2 cellular contexts compared by ENCODE assay signal in the genomic region with DNA sequence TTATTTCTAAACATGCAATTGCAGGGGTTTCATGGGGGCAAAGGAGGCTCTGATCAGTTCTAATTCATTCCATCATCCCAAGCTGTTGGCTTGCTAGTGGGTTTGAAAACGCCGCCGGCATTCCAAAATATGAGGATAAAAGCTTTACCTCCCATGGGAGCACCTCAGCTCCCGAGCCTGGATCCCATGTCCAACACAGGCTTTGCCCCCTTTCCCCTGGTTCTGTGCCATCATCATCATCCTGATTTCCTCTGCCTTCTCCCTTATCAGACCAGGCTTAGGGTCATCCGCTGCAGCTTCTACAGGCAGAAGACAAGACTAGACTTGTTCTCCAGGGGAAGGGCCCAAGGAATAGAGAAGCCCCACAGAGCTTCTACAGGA.
TF ChIP-seq lines count a peak whose summit lies in the region.

No MANE protein-coding gene starts in this region.

TF ChIP-seq in HEK293, 187 proteins besides CTCF, POLR2A, EP300 and RAD21 (continued from another document):
- 0 out of 2 replicates have a peak, but pooled peaks have one; percentile 15 for TF ChIP-seq ZIC2 (tag by site-specific recombination; IDR thresholded peaks at IDR 0.05)
TF ChIP-seq in HEK293: peak in this region for 2.

TF ChIP-seq in K562, 482 proteins besides CTCF, POLR2A, EP300 and RAD21 (continued from another document):
- TF ChIP-seq, protein P1, sequence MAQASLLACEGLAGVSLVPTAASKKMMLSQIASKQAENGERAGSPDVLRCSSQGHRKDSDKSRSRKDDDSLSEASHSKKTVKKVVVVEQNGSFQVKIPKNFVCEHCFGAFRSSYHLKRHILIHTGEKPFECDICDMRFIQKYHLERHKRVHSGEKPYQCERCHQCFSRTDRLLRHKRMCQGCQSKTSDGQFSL (CRISPR knock-in tag; IDR thresholded peaks at IDR 0.05), result 0 out of 2 replicates have a peak, but pooled peaks have one; percentile 32
- TF ChIP-seq, protein P1 (tag; IDR thresholded peaks at IDR 0.05), result no peak
- no peak for TF ChIP-seq TCF3 (CRISPR knock-in tag; IDR thresholded peaks at IDR 0.05)
- no peak for TF ChIP-seq NR2C1 (IDR thresholded peaks at IDR 0.05)
- peak; percentile 44; the same call in 1 of the 2 replicates for TF ChIP-seq NR2C1 (tag; IDR thresholded peaks at IDR 0.05)
- no peak for TF ChIP-seq POLR2G (IDR thresholded peaks at IDR 0.05; ENCODE audit: low read depth, low read length)
- TF ChIP-seq NEUROD1 (IDR thresholded peaks at IDR 0.05; ENCODE audit: borderline replicate concordance, low read depth, low read length, partially characterized antibody), result no peak
- TF ChIP-seq RFX1 (IDR thresholded peaks at IDR 0.05), result no peak
- no peak for TF ChIP-seq LARP7 (IDR thresholded peaks at IDR 0.05)
- TF ChIP-seq, protein P2, sequence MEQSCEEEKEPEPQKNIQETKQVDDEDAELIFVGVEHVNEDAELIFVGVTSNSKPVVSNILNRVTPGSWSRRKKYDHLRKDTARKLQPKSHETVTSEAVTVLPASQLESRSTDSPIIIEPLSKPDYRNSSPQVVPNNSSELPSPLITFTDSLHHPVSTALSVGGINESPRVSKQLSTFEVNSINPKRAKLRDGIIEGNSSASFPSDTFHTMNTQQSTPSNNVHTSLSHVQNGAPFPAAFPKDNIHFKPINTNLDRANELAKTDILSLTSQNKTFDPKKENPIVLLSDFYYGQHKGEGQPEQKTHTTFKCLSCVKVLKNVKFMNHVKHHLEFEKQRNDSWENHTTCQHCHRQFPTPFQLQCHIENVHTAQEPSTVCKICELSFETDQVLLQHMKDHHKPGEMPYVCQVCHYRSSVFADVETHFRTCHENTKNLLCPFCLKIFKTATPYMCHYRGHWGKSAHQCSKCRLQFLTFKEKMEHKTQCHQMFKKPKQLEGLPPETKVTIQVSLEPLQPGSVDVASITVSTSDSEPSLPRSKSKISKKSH (CRISPR knock-in tag; IDR thresholded peaks at IDR 0.05), result no peak
- TF ChIP-seq MCM2 (IDR thresholded peaks at IDR 0.05; ENCODE audit: low read depth), result no peak
- TF ChIP-seq ADNP (tag; IDR thresholded peaks at IDR 0.05), result peak; percentile 47; the same call in 1 of the 2 replicates
- TF ChIP-seq TEAD2 (tag; IDR thresholded peaks at IDR 0.05), result no peak
- TF ChIP-seq ZNF232 (CRISPR knock-in tag; IDR thresholded peaks at IDR 0.05), result no peak
- no peak for TF ChIP-seq GTF2F1 (IDR thresholded peaks at IDR 0.05; ENCODE audit: low read depth, low read length)
- no peak for TF ChIP-seq CBX3 (IDR thresholded peaks at IDR 0.05; ENCODE audit: borderline replicate concordance in 1 of 2, low read length in 2 of 2)
- TF ChIP-seq STAT5B (CRISPR knock-in tag; IDR thresholded peaks at IDR 0.05), result no peak
- TF ChIP-seq ZNF23 (CRISPR knock-in tag; IDR thresholded peaks at IDR 0.05), result no peak
- TF ChIP-seq ZNF436 (CRISPR knock-in tag; IDR thresholded peaks at IDR 0.05), result no peak
- TF ChIP-seq GABPB2 (CRISPR knock-in tag; conservative IDR thresholded peaks at IDR 0.05), result no peak
- no peak for TF ChIP-seq ELF4 (CRISPR knock-in tag; IDR thresholded peaks at IDR 0.05)
- TF ChIP-seq TAF9B (IDR thresholded peaks at IDR 0.05; ENCODE audit: partially characterized antibody), result no peak
- TF ChIP-seq KLF16 (IDR thresholded peaks at IDR 0.05), result no peak
- TF ChIP-seq IFI16 (CRISPR knock-in tag; IDR thresholded peaks at IDR 0.05), result no peak
- no peak for TF ChIP-seq NR0B1 (IDR thresholded peaks at IDR 0.05; ENCODE audit: partially characterized antibody)
- no peak for TF ChIP-seq KDM2B (CRISPR knock-in tag; IDR thresholded peaks at IDR 0.05)
- TF ChIP-seq GTF2B (IDR thresholded peaks at IDR 0.05; ENCODE audit: extremely low read depth, insufficient read length), result no peak
- TF ChIP-seq GATA2 (CRISPR knock-in tag; IDR thresholded peaks at IDR 0.05), result 0 out of 2 replicates have a peak, but pooled peaks have one; percentile 43
- TF ChIP-seq FOS (IDR thresholded peaks at IDR 0.05; ENCODE audit: extremely low read depth, insufficient read length), result no peak
- 0 out of 2 replicates have a peak, but pooled peaks have one; percentile 28 for TF ChIP-seq ZNF263 (CRISPR knock-in tag; IDR thresholded peaks at IDR 0.05; ENCODE audit: borderline replicate concordance)
- TF ChIP-seq ZNF431 (CRISPR knock-in tag; IDR thresholded peaks at IDR 0.05), result 0 out of 2 replicates have a peak, but pooled peaks have one; percentile 22
- no peak for TF ChIP-seq RBFOX2 (IDR thresholded peaks at IDR 0.05; ENCODE audit: low read depth, low read length)
- TF ChIP-seq ZC3H4 (CRISPR knock-in tag; IDR thresholded peaks at IDR 0.05; ENCODE audit: borderline replicate concordance), result no peak
- no peak for TF ChIP-seq EP400 (IDR thresholded peaks at IDR 0.05)
